Comparison of ENCODE assay signal across 1 cellular context in genomic region chr7:132140341-132140740, GRCh38.
TF ChIP-seq lines count a peak whose summit lies in the region.

No MANE protein-coding gene starts in this region.

TF ChIP-seq in SK-N-SH treated with all-trans-retinoic acid at 6 μM for 48 hours, 23 proteins besides CTCF, POLR2A, EP300 and RAD21 (continued from another document):
- TF ChIP-seq PATZ1 (CRISPR knock-in tag; IDR thresholded peaks at IDR 0.05; ENCODE audit: borderline replicate concordance) (no peak), CREB5 (CRISPR knock-in tag; IDR thresholded peaks at IDR 0.05; ENCODE audit: low read depth) (no peak)
